8 cellular contexts compared by ENCODE assay signal in the genomic region with DNA sequence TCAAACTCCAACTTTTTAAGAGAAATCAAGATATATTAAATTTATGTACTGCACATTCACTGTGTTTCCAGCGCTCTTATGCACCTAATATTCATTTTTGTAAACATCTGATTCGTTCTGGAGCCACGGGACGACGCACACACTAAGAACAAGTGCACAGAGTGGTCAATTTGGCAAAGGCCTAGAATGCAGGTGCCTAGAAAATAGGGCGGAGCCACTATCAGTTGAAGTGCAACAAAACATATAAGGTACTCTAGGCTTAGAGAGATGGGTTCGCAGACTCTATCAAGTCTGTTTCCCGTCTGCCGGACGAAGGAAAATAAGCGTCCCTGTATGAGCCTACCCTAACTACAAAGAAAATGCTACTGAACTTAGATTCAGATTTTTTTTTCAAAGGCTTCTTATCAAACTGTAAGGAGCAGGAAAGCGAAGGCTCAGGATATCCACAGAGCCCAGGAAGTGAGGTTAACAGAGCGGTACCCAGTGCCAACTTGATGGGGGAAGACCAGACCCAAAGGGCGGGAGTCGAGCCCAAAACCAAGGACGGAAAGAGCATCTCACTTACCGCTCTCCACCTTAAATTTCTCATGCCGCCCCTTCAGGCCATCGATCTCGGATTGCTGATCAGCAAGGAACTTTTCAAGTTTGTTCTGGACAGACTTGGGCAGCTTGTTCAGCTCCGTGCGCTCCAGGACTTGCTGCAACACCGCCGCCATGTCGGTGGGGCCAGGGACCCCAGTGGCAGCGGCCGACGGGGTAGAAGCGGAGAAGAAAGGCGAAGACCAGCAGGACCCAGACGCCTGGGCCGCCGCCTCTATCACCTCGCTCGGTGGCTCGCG. TPM values are rescaled to one million over a fixed set of nuclear protein-coding genes. Genes with fewer than 3 reads are reported as not detected.
A peak's percentile ranks its signal among the peaks of the same experiment; 100 is the strongest.
DNase-seq lines count a peak whose midpoint lies in the region; ATAC-seq and TF ChIP-seq lines count a peak whose summit lies in the region.

No MANE protein-coding gene starts in this region.

- H3K4me1 ChIP-seq in BLaER1 (peaks cover 28% of the 10 kb centered on the region), fibroblast of lung (ENCODE audit: control insufficient read depth, extremely low read depth, insufficient read depth, low read length) (no peaks in the 10 kb centered on the region), aorta (ENCODE audit: control insufficient read depth in 1 of 2, insufficient read depth in 2 of 2, low read length in 2 of 2) (peaks cover 0 to 2% of the 10 kb centered on the region in 2 donors)

- intact Hi-C loops in activated CD8-positive, alpha-beta T cell treated with anti-CD3 and anti-CD28 coated beads for 36 hours (cut with micrococcal nuclease) = no loop called here
- intact Hi-C loops in aorta (cut with DNase I) = no loop called here

- H3K9ac ChIP-seq in BLaER1 = peak overlapping the region; percentile 86
- H3K9ac ChIP-seq in fibroblast of lung (ENCODE audit: insufficient read depth, low read length) = peak overlapping the region; percentile 94
- H3K9ac ChIP-seq in neural cell (ENCODE audit: low read length) = peak overlapping the region; percentile 95

- H3K36me3 Mint-ChIP-seq in activated CD8-positive, alpha-beta T cell treated with anti-CD3 and anti-CD28 coated beads for 36 hours (ENCODE audit: low read depth) = peaks cover 21% of the 10 kb centered on the region

- H3K27me3 ChIP-seq in BLaER1 (no peaks in the 10 kb centered on the region), fibroblast of lung (ENCODE audit: control insufficient read depth, insufficient read depth, low read length) (no peaks in the 10 kb centered on the region), neural cell (ENCODE audit: insufficient read depth, low read depth, low read length) (no peaks in the 10 kb centered on the region), aorta (ENCODE audit: control insufficient read depth in 1 of 2, insufficient read depth in 2 of 2, low read length in 1 of 2) (no peaks in the 10 kb centered on the region)

- no peak for TF ChIP-seq EP300 in neural cell (conservative IDR thresholded peaks at IDR 0.05; ENCODE audit: poor library complexity, severe bottlenecking)

- H3K4me3 Mint-ChIP-seq in activated CD8-positive, alpha-beta T cell treated with anti-CD3 and anti-CD28 coated beads for 36 hours = peak overlapping the region; percentile 99

- CTCF ChIA-PET in activated CD8-positive, alpha-beta T cell treated with anti-CD3 and anti-CD28 coated beads for 36 hours (lab: Charles Lee) = interaction anchor here (0.6 to 1.6 kb wide), 24 partner anchors 8 to 612 kb away, joined by 3 to 15 read pairs (median 4); no protein-coding TSS in a partner anchor

- peak; percentile 27 for ATAC-seq in GM18520 (IDR thresholded peaks at IDR 0.05; ENCODE audit: unreplicated experiment)
- peak; percentile 15 for ATAC-seq in HG03039 (IDR thresholded peaks at IDR 0.05; ENCODE audit: unreplicated experiment)
- ATAC-seq in activated CD8-positive, alpha-beta T cell treated with anti-CD3 and anti-CD28 coated beads for 36 hours = peak; percentile 9
- no peak for ATAC-seq in aorta (ENCODE audit: low FRiP score)

- peaks cover 36% of the 10 kb centered on the region for H3K4me1 Mint-ChIP-seq in activated CD8-positive, alpha-beta T cell treated with anti-CD3 and anti-CD28 coated beads for 36 hours (ENCODE audit: low read depth)

- peak overlapping the region; percentile 75 for H3K27ac ChIP-seq in BLaER1
- H3K27ac ChIP-seq in fibroblast of lung (ENCODE audit: insufficient read depth, low read length) = peak overlapping the region; percentile 99
- H3K27ac ChIP-seq in neural cell (ENCODE audit: low read length) = peak overlapping the region; percentile 98
- peak overlapping the region; percentile 31 to 71 for H3K27ac ChIP-seq in aorta (ENCODE audit: low read depth in 1 of 2, low read length in 2 of 2)

- WGBS in aorta, 2 donors = 0 to 1% methylated on average over 32 to 37 of the region's 37 CpGs

- H3K36me3 ChIP-seq in BLaER1 = peaks cover 35% of the 10 kb centered on the region
- peaks cover 2% of the 10 kb centered on the region for H3K36me3 ChIP-seq in fibroblast of lung (ENCODE audit: control insufficient read depth, insufficient read depth, low read length)
- no peaks in the 10 kb centered on the region for H3K36me3 ChIP-seq in neural cell (ENCODE audit: insufficient read depth, low read length)
- no peaks in the 10 kb centered on the region for H3K36me3 ChIP-seq in aorta (ENCODE audit: control insufficient read depth in 1 of 2, insufficient read depth in 2 of 2, low read length in 1 of 2)

- no peaks in the 10 kb centered on the region for H3K9me2 ChIP-seq in neural cell (ENCODE audit: insufficient read depth, low read length)

- peaks cover 65% of the 10 kb centered on the region for H3K79me2 ChIP-seq in fibroblast of lung (ENCODE audit: control insufficient read depth, insufficient read depth, low read length)
- peaks cover 59% of the 10 kb centered on the region for H3K79me2 ChIP-seq in neural cell (replicated peaks; ENCODE audit: insufficient read depth, low read length)

- no peak for TF ChIP-seq CTCF in activated CD8-positive, alpha-beta T cell treated with anti-CD3 and anti-CD28 coated beads for 36 hours (IDR thresholded peaks at IDR 0.05)
- TF ChIP-seq CTCF in fibroblast of lung (conservative IDR thresholded peaks at IDR 0.05 in 1 of 2, IDR thresholded peaks at IDR 0.05 in 1 of 2; ENCODE audit: low read depth in 1 of 2, low read length in 2 of 2) (no peak), neural cell (IDR thresholded peaks at IDR 0.05; ENCODE audit: poor library complexity, severe bottlenecking) (no peak)

- H3K4me3 ChIP-seq in BLaER1 (peak overlapping the region; percentile 86), fibroblast of lung (replicated peaks in 1 of 4; ENCODE audit: control extremely low read depth in 1 of 4, insufficient read depth in 1 of 4, low read depth in 3 of 4, low read length in 4 of 4) (peak overlapping the region; percentile 87 to 97 (median 94)), neural cell (ENCODE audit: low read length) (peak overlapping the region; percentile 85), aorta (ENCODE audit: low read length in 2 of 2) (peak overlapping the region; percentile 42 to 94)

- H3K4me2 ChIP-seq in BLaER1 (peak overlapping the region; percentile 83), fibroblast of lung (ENCODE audit: extremely low read depth, insufficient read depth, low read length) (peak overlapping the region; percentile 91), neural cell (ENCODE audit: low read length) (peak overlapping the region; percentile 81)

- no peaks in the 10 kb centered on the region for H3K27me3 Mint-ChIP-seq in activated CD8-positive, alpha-beta T cell treated with anti-CD3 and anti-CD28 coated beads for 36 hours

- peak; percentile 2 for DNase-seq in NCI-H226
- DNase-seq in activated CD8-positive, alpha-beta T cell treated with anti-CD3 and anti-CD28 coated beads for 36 hours = peak; percentile 65
- DNase-seq in fibroblast of lung (ENCODE audit: low read depth in 2 of 2) = peak; percentile 35 to 42
- DNase-seq in aorta = no peak

- POLR2A ChIA-PET in activated CD8-positive, alpha-beta T cell treated with anti-CD3 and anti-CD28 coated beads for 36 hours (lab: Charles Lee) = interaction anchor here (0.7 to 2.5 kb wide), 7 partner anchors 11 to 85 kb away, joined by 3 to 11 read pairs (median 4); no protein-coding TSS in a partner anchor

- H4K20me1 ChIP-seq in BLaER1 (peaks cover 52% of the 10 kb centered on the region), fibroblast of lung (ENCODE audit: control insufficient read depth, extremely low read depth, insufficient read depth, low read length) (no peaks in the 10 kb centered on the region), neural cell (ENCODE audit: insufficient read depth) (no peaks in the 10 kb centered on the region)

- no peaks in the 10 kb centered on the region for H3F3A ChIP-seq in neural cell (ENCODE audit: insufficient read depth, low read length, poor library complexity, severe bottlenecking)

- H2AFZ ChIP-seq in fibroblast of lung (ENCODE audit: low read length) (peak overlapping the region; percentile 84), neural cell (ENCODE audit: low read depth, low read length) (peak overlapping the region; percentile 74)

- H3K9me3 ChIP-seq in BLaER1 = no peaks in the 10 kb centered on the region
- no peaks in the 10 kb centered on the region for H3K9me3 ChIP-seq in fibroblast of lung (ENCODE audit: control insufficient read depth, insufficient read depth, low read depth, low read length)
- no peaks in the 10 kb centered on the region for H3K9me3 ChIP-seq in neural cell (ENCODE audit: low read length)
- no peaks in the 10 kb centered on the region for H3K9me3 ChIP-seq in aorta (ENCODE audit: control insufficient read depth, low read length)

- no peaks in the 10 kb centered on the region for H3K9me3 Mint-ChIP-seq in activated CD8-positive, alpha-beta T cell treated with anti-CD3 and anti-CD28 coated beads for 36 hours

- TF ChIP-seq RAD21 in neural cell (conservative IDR thresholded peaks at IDR 0.05) = no peak

- peak overlapping the region; percentile 97 for H3K27ac Mint-ChIP-seq in activated CD8-positive, alpha-beta T cell treated with anti-CD3 and anti-CD28 coated beads for 36 hours

RNA-seq across cellular contexts. Expression of a gene that starts 0.5 kb away (rescaled TPM):
- 100 to 1,000 TPM; 120 to 139 TPM for total RNA-seq in activated CD8-positive, alpha-beta T cell treated with anti-CD3 and anti-CD28 coated beads for 36 hours
- 44.4 and 65.1 TPM in 2 replicates for total RNA-seq in fibroblast of lung
- 35.3 and 37.4 TPM in 2 replicates for polyA plus RNA-seq in fibroblast of lung
- 29.2 and 33.0 TPM in 2 replicates for polyA plus RNA-seq in fibroblast of lung (2012)
- 122 and 137 TPM in 2 replicates for polyA minus RNA-seq in fibroblast of lung (ENCODE audit: low replicate concordance)
- 84.4 and 91.2 TPM in 2 replicates for polyA plus RNA-seq in neural cell
- polyA minus RNA-seq in neural cell = 142 and 157 TPM in 2 replicates
- total RNA-seq in aorta = 100 to 1,000 TPM in 1 of 2 donors, 10 to 100 TPM in 1; 86.2 to 113 TPM
- polyA plus RNA-seq in aorta = 10 to 100 TPM in 1 of 2 donors, 1 to 10 TPM in 1; 7.5 to 29.7 TPM

RNA-seq across cellular contexts. Expression of a gene that starts 1.1 kb away (rescaled TPM):
- 10 to 100 TPM; 13.4 to 13.6 TPM for total RNA-seq in activated CD8-positive, alpha-beta T cell treated with anti-CD3 and anti-CD28 coated beads for 36 hours
- total RNA-seq in fibroblast of lung (13.7 and 23.9 TPM in 2 replicates), aorta (10 to 100 TPM; 18.2 to 22.6 TPM)
- polyA plus RNA-seq in fibroblast of lung (9.7 and 13.0 TPM in 2 replicates), neural cell (32.6 and 32.8 TPM in 2 replicates), aorta (10 to 100 TPM in 1 of 2 donors, 1 to 10 TPM in 1; 6.0 to 14.9 TPM)
- polyA plus RNA-seq in fibroblast of lung (2012) = 6.2 and 7.5 TPM in 2 replicates
- polyA minus RNA-seq in fibroblast of lung (ENCODE audit: low replicate concordance) (0.33 TPM in 1 of 2 replicates, not detected in the other), neural cell (50.9 and 55.9 TPM in 2 replicates)

Comparison
In these comparisons a context has a peak if more than half of its experiments do, and no peak if none do; other contexts are left out.
1. DNase-seq: peak in NCI-H226 (single experiment), activated CD8-positive, alpha-beta T cell treated with anti-CD3 and anti-CD28 coated beads for 36 hours (single experiment) and fibroblast of lung (2 of 2); none in aorta (0 of 2).
2. Peak in every context shown above with its lines, with median percentiles within 50 percentile points of each other: H3K27ac ChIP-seq, H3K4me2 ChIP-seq, H3K4me3 ChIP-seq and H3K9ac ChIP-seq.